Comparison of ENCODE assay signal across 1 cellular context in genomic region chr17:14919580-14920160, GRCh38.
TF ChIP-seq lines count a peak whose summit lies in the region.

No MANE protein-coding gene starts in this region.

TF ChIP-seq in GM23338, 12 proteins besides CTCF, POLR2A, EP300 and RAD21:
- TF ChIP-seq EZH2 (IDR thresholded peaks at IDR 0.05; ENCODE audit: low read depth, unreplicated experiment) (no peak), ZNF114 (CRISPR knock-in tag; IDR thresholded peaks at IDR 0.05) (no peak), CREB1 (CRISPR knock-in tag; IDR thresholded peaks at IDR 0.05; ENCODE audit: low read depth) (no peak), REST (IDR thresholded peaks at IDR 0.05; ENCODE audit: unreplicated experiment) (no peak), EZH2phosphoT487 (IDR thresholded peaks at IDR 0.05; ENCODE audit: unreplicated experiment) (no peak), NANOG (IDR thresholded peaks at IDR 0.05; ENCODE audit: borderline replicate concordance) (no peak), POLR2AphosphoS5 (IDR thresholded peaks at IDR 0.05; ENCODE audit: low read depth) (no peak)
- TF ChIP-seq, protein P1, sequence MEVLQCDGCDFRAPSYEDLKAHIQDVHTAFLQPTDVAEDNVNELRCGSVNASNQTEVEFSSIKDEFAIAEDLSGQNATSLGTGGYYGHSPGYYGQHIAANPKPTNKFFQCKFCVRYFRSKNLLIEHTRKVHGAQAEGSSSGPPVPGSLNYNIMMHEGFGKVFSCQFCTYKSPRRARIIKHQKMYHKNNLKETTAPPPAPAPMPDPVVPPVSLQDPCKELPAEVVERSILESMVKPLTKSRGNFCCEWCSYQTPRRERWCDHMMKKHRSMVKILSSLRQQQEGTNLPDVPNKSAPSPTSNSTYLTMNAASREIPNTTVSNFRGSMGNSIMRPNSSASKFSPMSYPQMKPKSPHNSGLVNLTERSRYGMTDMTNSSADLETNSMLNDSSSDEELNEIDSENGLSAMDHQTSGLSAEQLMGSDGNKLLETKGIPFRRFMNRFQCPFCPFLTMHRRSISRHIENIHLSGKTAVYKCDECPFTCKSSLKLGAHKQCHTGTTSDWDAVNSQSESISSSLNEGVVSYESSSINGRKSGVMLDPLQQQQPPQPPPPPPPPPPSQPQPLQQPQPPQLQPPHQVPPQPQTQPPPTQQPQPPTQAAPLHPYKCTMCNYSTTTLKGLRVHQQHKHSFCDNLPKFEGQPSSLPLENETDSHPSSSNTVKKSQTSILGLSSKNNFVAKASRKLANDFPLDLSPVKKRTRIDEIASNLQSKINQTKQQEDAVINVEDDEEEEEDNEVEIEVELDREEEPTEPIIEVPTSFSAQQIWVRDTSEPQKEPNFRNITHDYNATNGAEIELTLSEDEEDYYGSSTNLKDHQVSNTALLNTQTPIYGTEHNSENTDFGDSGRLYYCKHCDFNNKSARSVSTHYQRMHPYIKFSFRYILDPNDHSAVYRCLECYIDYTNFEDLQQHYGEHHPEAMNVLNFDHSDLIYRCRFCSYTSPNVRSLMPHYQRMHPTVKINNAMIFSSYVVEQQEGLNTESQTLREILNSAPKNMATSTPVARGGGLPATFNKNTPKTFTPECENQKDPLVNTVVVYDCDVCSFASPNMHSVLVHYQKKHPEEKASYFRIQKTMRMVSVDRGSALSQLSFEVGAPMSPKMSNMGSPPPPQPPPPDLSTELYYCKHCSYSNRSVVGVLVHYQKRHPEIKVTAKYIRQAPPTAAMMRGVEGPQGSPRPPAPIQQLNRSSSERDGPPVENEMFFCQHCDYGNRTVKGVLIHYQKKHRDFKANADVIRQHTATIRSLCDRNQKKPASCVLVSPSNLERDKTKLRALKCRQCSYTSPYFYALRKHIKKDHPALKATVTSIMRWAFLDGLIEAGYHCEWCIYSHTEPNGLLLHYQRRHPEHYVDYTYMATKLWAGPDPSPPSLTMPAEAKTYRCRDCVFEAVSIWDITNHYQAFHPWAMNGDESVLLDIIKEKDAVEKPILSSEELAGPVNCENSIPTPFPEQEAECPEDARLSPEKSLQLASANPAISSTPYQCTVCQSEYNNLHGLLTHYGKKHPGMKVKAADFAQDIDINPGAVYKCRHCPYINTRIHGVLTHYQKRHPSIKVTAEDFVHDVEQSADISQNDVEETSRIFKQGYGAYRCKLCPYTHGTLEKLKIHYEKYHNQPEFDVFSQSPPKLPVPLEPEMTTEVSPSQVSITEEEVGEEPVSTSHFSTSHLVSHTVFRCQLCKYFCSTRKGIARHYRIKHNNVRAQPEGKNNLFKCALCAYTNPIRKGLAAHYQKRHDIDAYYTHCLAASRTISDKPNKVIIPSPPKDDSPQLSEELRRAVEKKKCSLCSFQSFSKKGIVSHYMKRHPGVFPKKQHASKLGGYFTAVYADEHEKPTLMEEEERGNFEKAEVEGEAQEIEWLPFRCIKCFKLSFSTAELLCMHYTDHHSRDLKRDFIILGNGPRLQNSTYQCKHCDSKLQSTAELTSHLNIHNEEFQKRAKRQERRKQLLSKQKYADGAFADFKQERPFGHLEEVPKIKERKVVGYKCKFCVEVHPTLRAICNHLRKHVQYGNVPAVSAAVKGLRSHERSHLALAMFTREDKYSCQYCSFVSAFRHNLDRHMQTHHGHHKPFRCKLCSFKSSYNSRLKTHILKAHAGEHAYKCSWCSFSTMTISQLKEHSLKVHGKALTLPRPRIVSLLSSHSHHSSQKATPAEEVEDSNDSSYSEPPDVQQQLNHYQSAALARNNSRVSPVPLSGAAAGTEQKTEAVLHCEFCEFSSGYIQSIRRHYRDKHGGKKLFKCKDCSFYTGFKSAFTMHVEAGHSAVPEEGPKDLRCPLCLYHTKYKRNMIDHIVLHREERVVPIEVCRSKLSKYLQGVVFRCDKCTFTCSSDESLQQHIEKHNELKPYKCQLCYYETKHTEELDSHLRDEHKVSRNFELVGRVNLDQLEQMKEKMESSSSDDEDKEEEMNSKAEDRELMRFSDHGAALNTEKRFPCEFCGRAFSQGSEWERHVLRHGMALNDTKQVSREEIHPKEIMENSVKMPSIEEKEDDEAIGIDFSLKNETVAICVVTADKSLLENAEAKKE (CRISPR knock-in tag; IDR thresholded peaks at IDR 0.05), result no peak
